Comparison of ENCODE assay signal across 9 cellular contexts in the genomic region with DNA sequence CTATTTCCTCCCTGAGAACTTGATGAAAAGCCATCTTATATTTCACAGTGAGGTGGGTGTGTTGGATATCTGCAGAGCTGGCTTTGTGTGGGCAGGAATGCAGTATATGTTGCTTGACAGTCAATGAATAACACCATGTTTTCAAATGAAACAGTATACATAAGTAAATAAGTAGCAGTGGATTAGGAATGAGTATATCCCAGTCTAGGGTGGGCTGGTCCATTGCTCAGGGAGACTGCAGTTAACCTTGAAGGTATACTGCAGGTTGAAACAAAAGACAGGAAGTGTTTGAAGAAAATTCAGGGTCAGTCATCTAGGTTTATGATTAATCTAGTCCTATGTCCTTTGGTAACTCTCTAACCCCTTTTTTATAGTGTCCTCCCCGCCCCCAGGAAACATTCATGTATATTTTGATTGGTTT. TPM values are rescaled to one million over a fixed set of nuclear protein-coding genes. Genes with fewer than 3 reads are reported as not detected.
A peak's percentile ranks its signal among the peaks of the same experiment; 100 is the strongest.
DNase-seq lines count a peak whose midpoint lies in the region; ATAC-seq lines count a peak whose summit lies in the region.
"Had no signal": no experiment of that assay in that cellular context is flagged by ENCODE, and none has a peak within 500 bp of the region (broad histone marks: within the 10 kb centered on the region; RNA-seq: fewer than 3 reads in every experiment).

No MANE protein-coding gene starts in this region.

- H3K9ac ChIP-seq in iPS-20b (ENCODE audit: low read depth, low read length) (peak overlapping the region; percentile 91), stomach smooth muscle (ENCODE audit: low read length in 2 of 2) (peak overlapping the region; percentile 85 to 94)

- H3K27me3 ChIP-seq in iPS-20b (ENCODE audit: insufficient read depth, low read length) (no peaks in the 10 kb centered on the region), stomach smooth muscle (ENCODE audit: control insufficient read depth in 1 of 2, insufficient read depth in 2 of 2, low read length in 2 of 2) (no peaks in the 10 kb centered on the region)

- intact Hi-C loops in activated CD4-positive, alpha-beta memory T cell treated with anti-CD3 and anti-CD28 coated beads for 36 hours (cut with micrococcal nuclease) = no loop called here

- H3K36me3 Mint-ChIP-seq in activated CD4-positive, alpha-beta memory T cell treated with anti-CD3 and anti-CD28 coated beads for 36 hours = no peaks in the 10 kb centered on the region

- H3K9me3 ChIP-seq in iPS-20b (ENCODE audit: insufficient read depth, low read depth, low read length) = no peaks in the 10 kb centered on the region
- no peaks in the 10 kb centered on the region for H3K9me3 ChIP-seq in stomach smooth muscle (ENCODE audit: control insufficient read depth in 2 of 2, low read length in 2 of 2)

- no peak overlapping the region for H3K27ac Mint-ChIP-seq in activated CD4-positive, alpha-beta memory T cell treated with anti-CD3 and anti-CD28 coated beads for 36 hours

- H3K4me3 Mint-ChIP-seq in activated CD4-positive, alpha-beta memory T cell treated with anti-CD3 and anti-CD28 coated beads for 36 hours = peak overlapping the region; percentile 91

- DNase-seq in NCI-H82 (lab: John Stamatoyannopoulos, UW) (peak; percentile 6), NCI-H82 treated with DMSO at 0.1 percent for 48 hours (lab: John Stamatoyannopoulos, UW; ENCODE audit: unreplicated experiment) (no peak), NCI-H1417 (lab: John Stamatoyannopoulos, UW) (no peak), NCI-H2196 treated with DMSO at 0.1 percent for 48 hours (lab: John Stamatoyannopoulos, UW; ENCODE audit: unreplicated experiment) (no peak)
- no peak for DNase-seq in activated CD4-positive, alpha-beta memory T cell treated with anti-CD3 and anti-CD28 coated beads for 36 hours
- DNase-seq: NCI-H2081 treated with DMSO at 0.1 percent for 48 hours had no signal

- peak overlapping the region; percentile 95 for H3K4me3 ChIP-seq in iPS-20b (ENCODE audit: low read length)
- H3K4me3 ChIP-seq in stomach smooth muscle (ENCODE audit: low read length in 2 of 2) = peak overlapping the region; percentile 95 to 98

- POLR2A ChIA-PET in activated CD4-positive, alpha-beta memory T cell treated with anti-CD3 and anti-CD28 coated beads for 36 hours (lab: Charles Lee) = no interaction called here

- H3K4me1 ChIP-seq in iPS-20b (ENCODE audit: insufficient read depth, low read length) = peaks cover 27% of the 10 kb centered on the region
- peaks cover 23% of the 10 kb centered on the region for H3K4me1 ChIP-seq in stomach smooth muscle (ENCODE audit: control insufficient read depth, insufficient read depth, low read length)

- CTCF ChIA-PET in activated CD4-positive, alpha-beta memory T cell treated with anti-CD3 and anti-CD28 coated beads for 36 hours (lab: Charles Lee) = interaction anchor here (1.2 kb wide), 2 partner anchors 70 to 311 kb away, joined by 3 to 5 read pairs; no protein-coding TSS in a partner anchor

- H3K4me1 Mint-ChIP-seq in activated CD4-positive, alpha-beta memory T cell treated with anti-CD3 and anti-CD28 coated beads for 36 hours (ENCODE audit: low read depth) = peaks cover 32% of the 10 kb centered on the region

- no peak for ATAC-seq in HG03521 (IDR thresholded peaks at IDR 0.05; ENCODE audit: unreplicated experiment)

- H3K27ac ChIP-seq in iPS-20b (ENCODE audit: low read length) (no peak overlapping the region), stomach smooth muscle (ENCODE audit: low read length) (no peak overlapping the region)

- H3K9me3 Mint-ChIP-seq in activated CD4-positive, alpha-beta memory T cell treated with anti-CD3 and anti-CD28 coated beads for 36 hours = no peaks in the 10 kb centered on the region

- peaks cover 14% of the 10 kb centered on the region for H3K27me3 Mint-ChIP-seq in activated CD4-positive, alpha-beta memory T cell treated with anti-CD3 and anti-CD28 coated beads for 36 hours

- H3K36me3 ChIP-seq in iPS-20b (ENCODE audit: insufficient read depth, low read depth, low read length) (no peaks in the 10 kb centered on the region), stomach smooth muscle (ENCODE audit: control insufficient read depth in 2 of 2, insufficient read depth in 2 of 2, low read length in 2 of 2) (no peaks in the 10 kb centered on the region)

RNA-seq across cellular contexts. Expression of a gene that starts 1.0 kb away (rescaled TPM):
- 1 to 10 TPM; 5.4 to 5.9 TPM for total RNA-seq in activated CD4-positive, alpha-beta memory T cell treated with anti-CD3 and anti-CD28 coated beads for 36 hours
